7 cellular contexts compared by ENCODE assay signal in the genomic region with DNA sequence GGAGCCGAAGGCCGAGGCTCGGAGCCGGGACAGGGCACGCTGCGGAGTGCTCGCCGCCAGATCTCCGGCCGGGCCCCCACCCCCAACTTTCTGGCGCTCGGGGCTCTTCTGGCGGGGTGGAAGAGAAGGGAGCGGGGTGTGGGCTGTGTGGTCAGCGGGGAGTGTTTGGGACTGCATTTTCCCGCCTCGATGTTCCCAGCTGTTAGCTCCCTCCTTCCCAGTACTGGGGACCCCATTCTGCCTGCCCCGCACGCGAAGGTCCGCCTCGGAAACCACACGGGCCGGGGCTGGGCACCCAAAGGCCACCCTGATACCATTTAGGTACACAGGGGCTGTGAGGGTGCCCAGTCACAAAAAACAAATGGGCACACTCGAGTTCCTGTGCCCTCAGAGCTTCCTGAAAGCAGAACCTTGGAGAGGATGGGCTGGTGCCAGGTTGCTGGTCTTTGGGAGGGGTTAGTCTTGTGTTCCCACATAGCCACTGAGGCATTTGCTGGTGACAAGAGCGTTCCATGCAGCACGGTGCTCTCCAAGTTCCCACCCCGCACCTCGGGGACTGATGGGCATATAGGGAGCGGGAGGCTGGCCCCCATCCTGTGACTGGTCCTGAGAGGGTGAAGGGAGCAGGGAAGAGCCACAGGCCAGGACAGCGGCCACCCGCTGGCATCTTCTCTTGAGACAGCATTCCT. TPM values are rescaled to one million over a fixed set of nuclear protein-coding genes. Genes with fewer than 3 reads are reported as not detected.
DNase-seq lines count a peak whose midpoint lies in the region; ATAC-seq and TF ChIP-seq lines count a peak whose summit lies in the region.

No MANE protein-coding gene starts in this region.

- DNase-seq in GM20000 (ENCODE audit: low spot score): peak; percentile 55
- peak; percentile 14 for DNase-seq in RKO (ENCODE audit: low spot score)
- DNase-seq in endodermal cell: peak; percentile 74
- no peak for DNase-seq in natural killer cell treated with Interleukin-12 subunit alpha and Interleukin-12 subunit beta and Interleukin-15 and Interleukin-18, amount 100 ng/mL, for 72 hours (ENCODE audit: low spot score)
- no peak for DNase-seq in central memory CD4-positive, alpha-beta T cell
- no peak for DNase-seq in OCI-M2 (lab: John Stamatoyannopoulos, UW; ENCODE audit: unreplicated experiment)
- no peak for DNase-seq in sciatic nerve (ENCODE audit: low spot score)

- no peak overlapping the region for H3K27ac ChIP-seq in endodermal cell (ENCODE audit: low read depth, low read length)

- intact Hi-C loops in sciatic nerve (cut with DNase I): loop anchor here (10.0 kb wide), 1 partner anchor 255 kb away; no protein-coding TSS in a partner anchor

- peaks cover 64% of the 10 kb centered on the region for H3K4me1 Mint-ChIP-seq in endodermal cell
- peaks cover 18 to 23% of the 10 kb centered on the region in 2 donors for H3K4me1 Mint-ChIP-seq in natural killer cell treated with Interleukin-12 subunit alpha and Interleukin-12 subunit beta and Interleukin-15 and Interleukin-18, amount 100 ng/mL, for 72 hours (ENCODE audit: low read depth in 2 of 2)

- H3K27me3 Mint-ChIP-seq in endodermal cell (ENCODE audit: insufficient read depth): peaks cover 2% of the 10 kb centered on the region
- H3K27me3 Mint-ChIP-seq in natural killer cell treated with Interleukin-12 subunit alpha and Interleukin-12 subunit beta and Interleukin-15 and Interleukin-18, amount 100 ng/mL, for 72 hours: peaks cover 16 to 18% of the 10 kb centered on the region in 2 donors

- H3K36me3 ChIP-seq in endodermal cell (ENCODE audit: control insufficient read depth, insufficient read depth, low read length): peaks cover 33% of the 10 kb centered on the region

- no peaks in the 10 kb centered on the region for H3K9me3 Mint-ChIP-seq in endodermal cell
- H3K9me3 Mint-ChIP-seq in natural killer cell treated with Interleukin-12 subunit alpha and Interleukin-12 subunit beta and Interleukin-15 and Interleukin-18, amount 100 ng/mL, for 72 hours: no peaks in the 10 kb centered on the region

- 3% methylated on average over 18 to 32 of the region's 32 CpGs for WGBS in endodermal cell (ENCODE audit: insufficient coverage in 1 of 2, insufficient read length in 1 of 2), 2 experiments

- TF ChIP-seq CTCF in GM20000 (IDR thresholded peaks at IDR 0.05; ENCODE audit: extremely low read depth, missing control alignments): no peak
- TF ChIP-seq CTCF in endodermal cell (conservative IDR thresholded peaks at IDR 0.05): no peak

- peaks cover 24% of the 10 kb centered on the region for H3K36me3 Mint-ChIP-seq in endodermal cell (ENCODE audit: low read depth)
- no peaks in the 10 kb centered on the region for H3K36me3 Mint-ChIP-seq in natural killer cell treated with Interleukin-12 subunit alpha and Interleukin-12 subunit beta and Interleukin-15 and Interleukin-18, amount 100 ng/mL, for 72 hours

- H3K9ac ChIP-seq in endodermal cell (ENCODE audit: extremely low read depth, low read length, poor library complexity, severe bottlenecking): peak overlapping the region; percentile 72

- H3K27me3 ChIP-seq in endodermal cell (ENCODE audit: control insufficient read depth, insufficient read depth, low read length, poor library complexity, severe bottlenecking): no peaks in the 10 kb centered on the region

- peak overlapping the region; percentile 93 for H3K4me3 Mint-ChIP-seq in endodermal cell
- H3K4me3 Mint-ChIP-seq in natural killer cell treated with Interleukin-12 subunit alpha and Interleukin-12 subunit beta and Interleukin-15 and Interleukin-18, amount 100 ng/mL, for 72 hours: peak overlapping the region; percentile 70

- H3K9me3 ChIP-seq in endodermal cell (ENCODE audit: control insufficient read depth, low read length): no peaks in the 10 kb centered on the region

- peak overlapping the region; percentile 88 for H3K27ac Mint-ChIP-seq in endodermal cell
- H3K27ac Mint-ChIP-seq in natural killer cell treated with Interleukin-12 subunit alpha and Interleukin-12 subunit beta and Interleukin-15 and Interleukin-18, amount 100 ng/mL, for 72 hours: no peak overlapping the region

- H3K4me3 ChIP-seq in endodermal cell (ENCODE audit: low read length): peak overlapping the region; percentile 94

- ATAC-seq in natural killer cell treated with Interleukin-12 subunit alpha and Interleukin-12 subunit beta and Interleukin-15 and Interleukin-18, amount 100 ng/mL, for 72 hours: no peak
- ATAC-seq in sciatic nerve: no peak

- H3K4me1 ChIP-seq in endodermal cell (ENCODE audit: control insufficient read depth, insufficient read depth, low read length): peaks cover 36% of the 10 kb centered on the region

RNA-seq across cellular contexts. Expression of a gene that starts 0.6 kb away (rescaled TPM):
- total RNA-seq in endodermal cell: 100 to 1,000 TPM; 293 to 311 TPM
- polyA plus RNA-seq in endodermal cell (2013, experiment 1 of 2): 86.7 TPM
- 76.1 TPM for polyA plus RNA-seq in endodermal cell (2013, experiment 2 of 2)
- under 1 TPM; 0.36 to 0.86 TPM for total RNA-seq in natural killer cell treated with Interleukin-12 subunit alpha and Interleukin-12 subunit beta and Interleukin-15 and Interleukin-18, amount 100 ng/mL, for 72 hours
- total RNA-seq in sciatic nerve: 36.9 TPM

RNA-seq across cellular contexts. Expression of a gene that starts 15.6 kb away (rescaled TPM):
- total RNA-seq in endodermal cell: 100 to 1,000 TPM in 1 of 2 donors, 10 to 100 TPM in 1; 91.1 to 107 TPM
- 39.7 TPM for polyA plus RNA-seq in endodermal cell (2013, experiment 1 of 2)
- polyA plus RNA-seq in endodermal cell (2013, experiment 2 of 2): 38.3 TPM
- total RNA-seq in natural killer cell treated with Interleukin-12 subunit alpha and Interleukin-12 subunit beta and Interleukin-15 and Interleukin-18, amount 100 ng/mL, for 72 hours: 10 to 100 TPM; 46.0 to 72.3 TPM
- 30.0 TPM for total RNA-seq in sciatic nerve

RNA-seq across cellular contexts. Expression of a gene that starts 46.0 kb away (rescaled TPM):
- under 1 TPM; 0.44 to 0.57 TPM for total RNA-seq in endodermal cell
- polyA plus RNA-seq in endodermal cell (2013, experiment 1 of 2): 0.18 TPM
- polyA plus RNA-seq in endodermal cell (2013, experiment 2 of 2): 0.17 TPM
- under 1 TPM in 1 of 2 donors, not detected in 1; 0.47 TPM for total RNA-seq in natural killer cell treated with Interleukin-12 subunit alpha and Interleukin-12 subunit beta and Interleukin-15 and Interleukin-18, amount 100 ng/mL, for 72 hours
- total RNA-seq in sciatic nerve: 1.1 TPM

Comparison
In these comparisons a context has a peak if more than half of its experiments do, and no peak if none do; other contexts are left out.
1. DNase-seq: peak in GM20000 (single experiment), RKO (single experiment) and endodermal cell (single experiment); none in natural killer cell treated with Interleukin-12 subunit alpha and Interleukin-12 subunit beta and Interleukin-15 and Interleukin-18, amount 100 ng/mL, for 72 hours (single experiment), central memory CD4-positive, alpha-beta T cell (single experiment), OCI-M2 (single experiment) and sciatic nerve (single experiment).
2. RNA of a gene that starts 0.6 kb away (total RNA-seq): 293 to 311 TPM in endodermal cell and 36.9 TPM in sciatic nerve (single experiment); 0.36 to 0.86 TPM in natural killer cell treated with Interleukin-12 subunit alpha and Interleukin-12 subunit beta and Interleukin-15 and Interleukin-18, amount 100 ng/mL, for 72 hours; every median in the first group is over 10 times any median in the second.